Comparison of ENCODE assay signal across 10 cellular contexts in the genomic region with DNA sequence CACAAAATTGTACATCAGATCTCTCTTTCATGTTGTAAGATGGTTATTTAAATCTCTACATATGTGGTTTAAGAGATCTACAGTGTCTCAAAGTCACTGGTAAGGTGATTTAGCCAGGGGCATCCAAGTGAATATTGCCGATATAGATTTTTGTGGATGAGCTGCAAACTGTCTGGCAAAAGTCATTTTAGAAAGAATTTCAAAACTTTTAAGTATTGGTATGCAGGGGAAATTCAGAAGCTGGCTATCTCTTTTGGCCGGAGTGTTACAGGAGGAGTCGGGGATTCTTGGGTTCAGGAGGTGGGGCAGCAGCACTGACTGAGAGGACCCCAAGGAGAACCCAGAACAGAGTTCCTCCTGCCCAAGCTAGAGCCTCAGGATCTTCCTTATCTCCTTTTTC.
"Had no signal": no experiment of that assay in that cellular context is flagged by ENCODE, and none has a peak within 500 bp of the region (broad histone marks: within the 10 kb centered on the region; RNA-seq: fewer than 3 reads in every experiment).

No MANE protein-coding gene starts in this region.

- H3K27ac Mint-ChIP-seq: HFFc6, IgD-negative memory B cell had no signal

- H3K4me2 ChIP-seq: KMS-11 had no signal

- H2AFZ ChIP-seq: GM23248 had no signal

- H3K27me3 Mint-ChIP-seq: IgD-negative memory B cell had no signal

- ATAC-seq: HCT116 had no signal

- H3K9me3 Mint-ChIP-seq: IgD-negative memory B cell had no signal

- H3K36me3 Mint-ChIP-seq: IgD-negative memory B cell had no signal

- DNase-seq: GOT3, H7, HFFc6, KBM-7 had no signal

- H3K27ac ChIP-seq: GM23248, HL-60, KMS-11 had no signal

- H3K36me3 ChIP-seq: HAP-1 had no signal

- H3K9me3 ChIP-seq: HAP-1 had no signal

- H3K9ac ChIP-seq: GM23248, KMS-11 had no signal

- H3K4me3 Mint-ChIP-seq: HFFc6, IgD-negative memory B cell had no signal

- H3K4me1 ChIP-seq: HAP-1 had no signal

- H3K4me3 ChIP-seq: GM23248, HAP-1 had no signal
